16 cellular contexts compared by ENCODE assay signal in the genomic region with DNA sequence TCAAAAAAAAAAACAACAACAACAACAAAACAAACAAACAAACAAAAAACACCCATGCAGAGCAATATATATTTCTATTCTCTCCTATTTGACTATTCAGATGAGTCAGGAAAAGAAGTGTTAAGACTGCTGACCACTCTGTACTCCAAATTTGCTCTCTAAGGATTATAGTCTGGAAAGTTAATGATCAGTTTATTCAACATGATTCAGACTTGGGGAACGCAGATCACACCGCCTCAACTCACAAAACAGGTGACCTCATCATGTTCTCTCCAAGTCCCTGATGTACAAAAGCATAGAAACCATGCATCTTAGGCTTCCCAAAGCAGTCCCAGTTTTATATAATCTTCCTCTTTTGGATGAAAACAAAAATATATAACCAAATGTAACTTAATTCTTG. TPM values are rescaled to one million over a fixed set of nuclear protein-coding genes. Genes with fewer than 3 reads are reported as not detected.
DNase-seq lines count a peak whose midpoint lies in the region; ATAC-seq and TF ChIP-seq lines count a peak whose summit lies in the region.
"Had no signal": no experiment of that assay in that cellular context is flagged by ENCODE, and none has a peak within 500 bp of the region (broad histone marks: within the 10 kb centered on the region; RNA-seq: fewer than 3 reads in every experiment).

No MANE protein-coding gene starts in this region.

- H3K27ac ChIP-seq in RWPE1 (peak overlapping the region; percentile 43; the same call in 1 of the 2 replicates), osteoblast (ENCODE audit: low read depth, low read length) (peak overlapping the region; percentile 80)
- H3K27ac ChIP-seq: SK-N-MC, WERI-Rb-1 had no signal

- intact Hi-C loops in lower leg skin (cut with DNase I; ENCODE audit: low total_unique reads) = no loop called here

- no peaks in the 10 kb centered on the region for H3K79me2 ChIP-seq in osteoblast (ENCODE audit: insufficient read depth, low read length)

- no peak overlapping the region for H2AFZ ChIP-seq in osteoblast (ENCODE audit: low read length)

- peaks cover 5% of the 10 kb centered on the region for H3K9me3 ChIP-seq in osteoblast (ENCODE audit: low read depth, low read length)

- H3K4me3 ChIP-seq in epithelial cell of esophagus (ENCODE audit: low read length) (no peak overlapping the region), osteoblast (ENCODE audit: insufficient read depth, low read length) (no peak overlapping the region), lower leg skin (ENCODE audit: low read depth, poor library complexity, severe bottlenecking) (no peak overlapping the region)
- H3K4me3 ChIP-seq: SK-N-MC had no signal

- TF ChIP-seq POLR2A in lower leg skin (IDR thresholded peaks at IDR 0.05) = no peak

- no peaks in the 10 kb centered on the region for H3K27me3 ChIP-seq in osteoblast (ENCODE audit: insufficient read depth, low read length)

- H4K20me1 ChIP-seq in osteoblast (ENCODE audit: insufficient read depth, low read length) = no peaks in the 10 kb centered on the region

- TF ChIP-seq CTCF in RWPE1 (conservative IDR thresholded peaks at IDR 0.05; ENCODE audit: low read depth) = no peak
- TF ChIP-seq CTCF in epithelial cell of esophagus (IDR thresholded peaks at IDR 0.05; ENCODE audit: insufficient read depth, low read depth, low read length, missing control alignments) = no peak
- TF ChIP-seq CTCF in osteoblast (IDR thresholded peaks at IDR 0.05; ENCODE audit: extremely low read depth, low read depth, low read length) = no peak
- TF ChIP-seq CTCF in lower leg skin (IDR thresholded peaks at IDR 0.05) = no peak

- POLR2A ChIA-PET in RWPE1 (lab: Yijun Ruan, JAX; ENCODE audit: low non-redundant PET) = no interaction called here

- WGBS in lower leg skin, 2 donors = 77 to 83% methylated on average over 2 of the region's 2 CpGs

- ATAC-seq in HG03565 (IDR thresholded peaks at IDR 0.05; ENCODE audit: unreplicated experiment) = no peak
- no peak for ATAC-seq in GM19395 (IDR thresholded peaks at IDR 0.05; ENCODE audit: unreplicated experiment)
- ATAC-seq: stimulated activated naive B cell treated with anti-CD40 and anti-IgM and Interleukin-4, amounts not matched to agents 10 μg/mL and 1 μg/mL and 100 μg/mL, for 72 hours had no signal

- H3K4me2 ChIP-seq in osteoblast (ENCODE audit: insufficient read depth, low read length) = no peak overlapping the region

- peaks cover 21% of the 10 kb centered on the region for H3K4me1 ChIP-seq in osteoblast (ENCODE audit: insufficient read depth, low read length)

- no peaks in the 10 kb centered on the region for H3K36me3 ChIP-seq in osteoblast (ENCODE audit: insufficient read depth, low read length)
- H3K36me3 ChIP-seq: WERI-Rb-1 had no signal

- DNase-seq in EL (peak; percentile 81), RWPE1 (ENCODE audit: low spot score) (peak; percentile 34), epithelial cell of esophagus (ENCODE audit: low read depth) (peak; percentile 86), osteoblast (ENCODE audit: insufficient read length, low spot score, missing footprints) (peak; percentile 21), hippocampal formation (lab: John Stamatoyannopoulos, UW) (no peak), lower leg skin (ENCODE audit: low spot score in 2 of 2) (no peak)
- DNase-seq: activated CD8-positive, alpha-beta memory T cell treated with anti-CD3 and anti-CD28 coated beads for 24 hours; DMS 273 treated with DMSO at 0.1 percent for 48 hours; immature natural killer cell; midbrain; NCI-H1436 treated with DMSO at 0.1 percent for 48 hours; stimulated activated naive B cell treated with anti-CD40 and anti-IgM and Interleukin-4, amounts not matched to agents 10 μg/mL and 1 μg/mL and 100 μg/mL, for 72 hours; WERI-Rb-1 had no signal

- CTCF ChIA-PET in RWPE1 (lab: Yijun Ruan, JAX) = no interaction called here

RNA-seq across cellular contexts. Expression of gene PRRC2C, which starts 51.9 kb away (rescaled TPM):
- 40.5 and 52.2 TPM in 2 replicates for total RNA-seq in osteoblast
- 10 to 100 TPM; 68.6 to 93.4 (median 83.1) TPM for total RNA-seq in lower leg skin

Comparison
In these comparisons a context has a peak if more than half of its experiments do, and no peak if none do; other contexts are left out.
1. DNase-seq: peak in EL (single experiment), RWPE1 (single experiment), epithelial cell of esophagus (single experiment) and osteoblast (single experiment); none in hippocampal formation (0 of 2) and lower leg skin (0 of 2).